1 cellular context compared by ENCODE assay signal in the genomic region with DNA sequence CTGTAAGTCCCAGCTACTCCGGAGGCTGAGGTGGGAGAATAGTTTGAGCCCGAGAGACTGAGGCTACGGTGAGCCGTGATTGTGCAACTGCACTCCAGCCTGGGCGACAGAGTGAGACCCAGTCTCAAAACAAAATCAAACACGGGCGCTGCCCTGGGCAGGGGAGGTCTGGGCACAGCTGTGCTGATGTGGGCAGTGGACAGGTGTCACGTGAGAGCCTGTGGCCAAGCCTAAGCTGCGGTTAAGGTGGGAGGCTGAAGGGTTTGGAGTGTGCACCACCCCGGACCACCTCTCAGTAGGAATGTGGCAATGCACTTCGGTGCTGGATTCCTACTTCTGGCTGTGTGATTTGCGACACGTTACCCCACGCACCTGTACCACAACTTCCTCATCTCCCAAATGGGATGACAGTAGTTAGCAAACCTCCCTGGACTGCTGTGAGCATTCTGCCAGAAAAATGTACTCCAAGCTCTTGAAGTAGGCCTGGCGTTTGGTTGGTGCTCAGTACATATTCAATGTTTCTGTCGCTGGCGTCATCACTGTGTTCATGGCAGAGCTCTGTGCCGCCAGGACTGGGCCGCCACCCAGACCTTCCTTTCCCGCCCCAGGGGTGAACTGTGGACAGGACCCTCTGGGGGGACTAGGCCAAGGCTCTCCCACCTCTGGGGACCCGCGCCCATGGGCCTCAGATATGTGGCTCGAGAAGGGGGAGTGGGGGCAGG.
A peak's percentile ranks its signal among the peaks of the same experiment; 100 is the strongest.
TF ChIP-seq lines count a peak whose summit lies in the region.

No MANE protein-coding gene starts in this region.

TF ChIP-seq in K562, 482 proteins besides CTCF, POLR2A, EP300 and RAD21 (continues in another document):
- TF ChIP-seq FOSL1 (tag; conservative IDR thresholded peaks at IDR 0.05) (no peak), SMAD2 (IDR thresholded peaks at IDR 0.05; ENCODE audit: low read depth, low read length) (0 out of 2 replicates have a peak, but pooled peaks have one; percentile 1), ZFP30 (CRISPR knock-in tag; IDR thresholded peaks at IDR 0.05; ENCODE audit: borderline replicate concordance) (no peak), ZNF324 (CRISPR knock-in tag; IDR thresholded peaks at IDR 0.05) (peak; percentile 51; the same call in 1 of the 2 replicates), ZNF408 (CRISPR knock-in tag; IDR thresholded peaks at IDR 0.05; ENCODE audit: low read depth) (0 out of 2 replicates have a peak, but pooled peaks have one; percentile 52), HIVEP1 (CRISPR knock-in tag; IDR thresholded peaks at IDR 0.05) (peak; percentile 9; the same call in 1 of the 2 replicates), ZNF696 (CRISPR knock-in tag; conservative IDR thresholded peaks at IDR 0.05) (0 out of 2 replicates have a peak, but pooled peaks have one; percentile 28), SUPT5H (IDR thresholded peaks at IDR 0.05) (no peak), ZNF57 (CRISPR knock-in tag; IDR thresholded peaks at IDR 0.05) (no peak; the same call in 1 of the 2 replicates), ZNF445 (CRISPR knock-in tag; IDR thresholded peaks at IDR 0.05; ENCODE audit: low read depth) (peak; percentile 66), E2F3 (CRISPR knock-in tag; IDR thresholded peaks at IDR 0.05) (no peak; the same call in 1 of the 2 replicates), BRD4 (IDR thresholded peaks at IDR 0.05) (no peak), ZNF699 (CRISPR knock-in tag; IDR thresholded peaks at IDR 0.05; ENCODE audit: insufficient replicate concordance) (no peak), NR2F6 (CRISPR knock-in tag; IDR thresholded peaks at IDR 0.05) (0 out of 2 replicates have a peak, but pooled peaks have one; percentile 8), IRF2 (CRISPR knock-in tag; IDR thresholded peaks at IDR 0.05) (no peak), MCM2 (IDR thresholded peaks at IDR 0.05; ENCODE audit: low read depth) (no peak), ZNF133 (CRISPR knock-in tag; IDR thresholded peaks at IDR 0.05) (peak; percentile 47; the same call in 1 of the 2 replicates), PYGO2 (tag; IDR thresholded peaks at IDR 0.05) (peak; percentile 48; the same call in 1 of the 2 replicates), NFXL1 (CRISPR knock-in tag; IDR thresholded peaks at IDR 0.05) (peak; percentile 45; the same call in 1 of the 2 replicates), GTF2E2 (tag; IDR thresholded peaks at IDR 0.05) (no peak), ETV6 (IDR thresholded peaks at IDR 0.05; ENCODE audit: borderline replicate concordance in 1 of 2, low read depth in 2 of 2, low read length in 1 of 2) (0 out of 4 replicates have a peak, but pooled peaks of 1 of the 2 experiments have one; percentile 6), ETV6 (CRISPR knock-in tag; IDR thresholded peaks at IDR 0.05; ENCODE audit: borderline replicate concordance) (no peak), POLR3A (IDR thresholded peaks at IDR 0.05; ENCODE audit: borderline replicate concordance, extremely low read depth, insufficient read depth, insufficient read length) (no peak), ZNF347 (CRISPR knock-in tag; IDR thresholded peaks at IDR 0.05; ENCODE audit: low read depth) (peak; percentile 24; the same call in 1 of the 2 replicates), CEBPB (tag; IDR thresholded peaks at IDR 0.05) (peak; percentile 91), MTF1 (CRISPR knock-in tag; IDR thresholded peaks at IDR 0.05; ENCODE audit: borderline replicate concordance) (no peak)
- TF ChIP-seq, protein P1, sequence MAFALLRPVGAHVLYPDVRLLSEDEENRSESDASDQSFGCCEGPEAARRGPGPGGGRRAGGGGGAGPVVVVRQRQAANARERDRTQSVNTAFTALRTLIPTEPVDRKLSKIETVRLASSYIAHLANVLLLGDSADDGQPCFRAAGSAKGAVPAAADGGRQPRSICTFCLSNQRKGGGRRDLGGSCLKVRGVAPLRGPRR (CRISPR knock-in tag; IDR thresholded peaks at IDR 0.05), result peak; percentile 68; the same call in 1 of the 2 replicates
- TF ChIP-seq, protein P2, sequence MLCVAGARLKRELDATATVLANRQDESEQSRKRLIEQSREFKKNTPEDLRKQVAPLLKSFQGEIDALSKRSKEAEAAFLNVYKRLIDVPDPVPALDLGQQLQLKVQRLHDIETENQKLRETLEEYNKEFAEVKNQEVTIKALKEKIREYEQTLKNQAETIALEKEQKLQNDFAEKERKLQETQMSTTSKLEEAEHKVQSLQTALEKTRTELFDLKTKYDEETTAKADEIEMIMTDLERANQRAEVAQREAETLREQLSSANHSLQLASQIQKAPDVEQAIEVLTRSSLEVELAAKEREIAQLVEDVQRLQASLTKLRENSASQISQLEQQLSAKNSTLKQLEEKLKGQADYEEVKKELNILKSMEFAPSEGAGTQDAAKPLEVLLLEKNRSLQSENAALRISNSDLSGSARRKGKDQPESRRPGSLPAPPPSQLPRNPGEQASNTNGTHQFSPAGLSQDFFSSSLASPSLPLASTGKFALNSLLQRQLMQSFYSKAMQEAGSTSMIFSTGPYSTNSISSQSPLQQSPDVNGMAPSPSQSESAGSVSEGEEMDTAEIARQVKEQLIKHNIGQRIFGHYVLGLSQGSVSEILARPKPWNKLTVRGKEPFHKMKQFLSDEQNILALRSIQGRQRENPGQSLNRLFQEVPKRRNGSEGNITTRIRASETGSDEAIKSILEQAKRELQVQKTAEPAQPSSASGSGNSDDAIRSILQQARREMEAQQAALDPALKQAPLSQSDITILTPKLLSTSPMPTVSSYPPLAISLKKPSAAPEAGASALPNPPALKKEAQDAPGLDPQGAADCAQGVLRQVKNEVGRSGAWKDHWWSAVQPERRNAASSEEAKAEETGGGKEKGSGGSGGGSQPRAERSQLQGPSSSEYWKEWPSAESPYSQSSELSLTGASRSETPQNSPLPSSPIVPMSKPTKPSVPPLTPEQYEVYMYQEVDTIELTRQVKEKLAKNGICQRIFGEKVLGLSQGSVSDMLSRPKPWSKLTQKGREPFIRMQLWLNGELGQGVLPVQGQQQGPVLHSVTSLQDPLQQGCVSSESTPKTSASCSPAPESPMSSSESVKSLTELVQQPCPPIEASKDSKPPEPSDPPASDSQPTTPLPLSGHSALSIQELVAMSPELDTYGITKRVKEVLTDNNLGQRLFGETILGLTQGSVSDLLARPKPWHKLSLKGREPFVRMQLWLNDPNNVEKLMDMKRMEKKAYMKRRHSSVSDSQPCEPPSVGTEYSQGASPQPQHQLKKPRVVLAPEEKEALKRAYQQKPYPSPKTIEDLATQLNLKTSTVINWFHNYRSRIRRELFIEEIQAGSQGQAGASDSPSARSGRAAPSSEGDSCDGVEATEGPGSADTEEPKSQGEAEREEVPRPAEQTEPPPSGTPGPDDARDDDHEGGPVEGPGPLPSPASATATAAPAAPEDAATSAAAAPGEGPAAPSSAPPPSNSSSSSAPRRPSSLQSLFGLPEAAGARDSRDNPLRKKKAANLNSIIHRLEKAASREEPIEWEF (CRISPR knock-in tag; IDR thresholded peaks at IDR 0.05), result no peak
- TF ChIP-seq, protein P3, sequence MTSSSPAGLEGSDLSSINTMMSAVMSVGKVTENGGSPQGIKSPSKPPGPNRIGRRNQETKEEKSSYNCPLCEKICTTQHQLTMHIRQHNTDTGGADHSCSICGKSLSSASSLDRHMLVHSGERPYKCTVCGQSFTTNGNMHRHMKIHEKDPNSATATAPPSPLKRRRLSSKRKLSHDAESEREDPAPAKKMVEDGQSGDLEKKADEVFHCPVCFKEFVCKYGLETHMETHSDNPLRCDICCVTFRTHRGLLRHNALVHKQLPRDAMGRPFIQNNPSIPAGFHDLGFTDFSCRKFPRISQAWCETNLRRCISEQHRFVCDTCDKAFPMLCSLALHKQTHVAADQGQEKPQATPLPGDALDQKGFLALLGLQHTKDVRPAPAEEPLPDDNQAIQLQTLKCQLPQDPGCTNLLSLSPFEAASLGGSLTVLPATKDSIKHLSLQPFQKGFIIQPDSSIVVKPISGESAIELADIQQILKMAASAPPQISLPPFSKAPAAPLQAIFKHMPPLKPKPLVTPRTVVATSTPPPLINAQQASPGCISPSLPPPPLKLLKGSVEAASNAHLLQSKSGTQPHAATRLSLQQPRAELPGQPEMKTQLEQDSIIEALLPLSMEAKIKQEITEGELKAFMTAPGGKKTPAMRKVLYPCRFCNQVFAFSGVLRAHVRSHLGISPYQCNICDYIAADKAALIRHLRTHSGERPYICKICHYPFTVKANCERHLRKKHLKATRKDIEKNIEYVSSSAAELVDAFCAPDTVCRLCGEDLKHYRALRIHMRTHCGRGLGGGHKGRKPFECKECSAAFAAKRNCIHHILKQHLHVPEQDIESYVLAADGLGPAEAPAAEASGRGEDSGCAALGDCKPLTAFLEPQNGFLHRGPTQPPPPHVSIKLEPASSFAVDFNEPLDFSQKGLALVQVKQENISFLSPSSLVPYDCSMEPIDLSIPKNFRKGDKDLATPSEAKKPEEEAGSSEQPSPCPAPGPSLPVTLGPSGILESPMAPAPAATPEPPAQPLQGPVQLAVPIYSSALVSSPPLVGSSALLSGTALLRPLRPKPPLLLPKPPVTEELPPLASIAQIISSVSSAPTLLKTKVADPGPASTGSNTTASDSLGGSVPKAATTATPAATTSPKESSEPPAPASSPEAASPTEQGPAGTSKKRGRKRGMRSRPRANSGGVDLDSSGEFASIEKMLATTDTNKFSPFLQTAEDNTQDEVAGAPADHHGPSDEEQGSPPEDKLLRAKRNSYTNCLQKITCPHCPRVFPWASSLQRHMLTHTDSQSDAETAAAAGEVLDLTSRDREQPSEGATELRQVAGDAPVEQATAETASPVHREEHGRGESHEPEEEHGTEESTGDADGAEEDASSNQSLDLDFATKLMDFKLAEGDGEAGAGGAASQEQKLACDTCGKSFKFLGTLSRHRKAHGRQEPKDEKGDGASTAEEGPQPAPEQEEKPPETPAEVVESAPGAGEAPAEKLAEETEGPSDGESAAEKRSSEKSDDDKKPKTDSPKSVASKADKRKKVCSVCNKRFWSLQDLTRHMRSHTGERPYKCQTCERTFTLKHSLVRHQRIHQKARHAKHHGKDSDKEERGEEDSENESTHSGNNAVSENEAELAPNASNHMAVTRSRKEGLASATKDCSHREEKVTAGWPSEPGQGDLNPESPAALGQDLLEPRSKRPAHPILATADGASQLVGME (CRISPR knock-in tag; IDR thresholded peaks at IDR 0.05), result 0 out of 2 replicates have a peak, but pooled peaks have one; percentile 1
- TF ChIP-seq, protein P4, sequence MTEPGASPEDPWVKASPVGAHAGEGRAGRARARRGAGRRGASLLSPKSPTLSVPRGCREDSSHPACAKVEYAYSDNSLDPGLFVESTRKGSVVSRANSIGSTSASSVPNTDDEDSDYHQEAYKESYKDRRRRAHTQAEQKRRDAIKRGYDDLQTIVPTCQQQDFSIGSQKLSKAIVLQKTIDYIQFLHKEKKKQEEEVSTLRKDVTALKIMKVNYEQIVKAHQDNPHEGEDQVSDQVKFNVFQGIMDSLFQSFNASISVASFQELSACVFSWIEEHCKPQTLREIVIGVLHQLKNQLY (CRISPR knock-in tag; conservative IDR thresholded peaks at IDR 0.05), result 0 out of 4 replicates have a peak, but pooled peaks of 1 of the 2 experiments have one; percentile 34
- TF ChIP-seq, protein P5, sequence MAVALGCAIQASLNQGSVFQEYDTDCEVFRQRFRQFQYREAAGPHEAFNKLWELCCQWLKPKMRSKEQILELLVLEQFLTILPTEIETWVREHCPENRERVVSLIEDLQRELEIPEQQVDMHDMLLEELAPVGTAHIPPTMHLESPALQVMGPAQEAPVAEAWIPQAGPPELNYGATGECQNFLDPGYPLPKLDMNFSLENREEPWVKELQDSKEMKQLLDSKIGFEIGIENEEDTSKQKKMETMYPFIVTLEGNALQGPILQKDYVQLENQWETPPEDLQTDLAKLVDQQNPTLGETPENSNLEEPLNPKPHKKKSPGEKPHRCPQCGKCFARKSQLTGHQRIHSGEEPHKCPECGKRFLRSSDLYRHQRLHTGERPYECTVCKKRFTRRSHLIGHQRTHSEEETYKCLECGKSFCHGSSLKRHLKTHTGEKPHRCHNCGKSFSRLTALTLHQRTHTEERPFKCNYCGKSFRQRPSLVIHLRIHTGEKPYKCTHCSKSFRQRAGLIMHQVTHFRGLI (CRISPR knock-in tag; IDR thresholded peaks at IDR 0.05), result peak; percentile 43; the same call in 1 of the 2 replicates
- TF ChIP-seq, protein P6, sequence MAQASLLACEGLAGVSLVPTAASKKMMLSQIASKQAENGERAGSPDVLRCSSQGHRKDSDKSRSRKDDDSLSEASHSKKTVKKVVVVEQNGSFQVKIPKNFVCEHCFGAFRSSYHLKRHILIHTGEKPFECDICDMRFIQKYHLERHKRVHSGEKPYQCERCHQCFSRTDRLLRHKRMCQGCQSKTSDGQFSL (CRISPR knock-in tag; IDR thresholded peaks at IDR 0.05), result no peak
- TF ChIP-seq, protein P6 (tag; IDR thresholded peaks at IDR 0.05), result peak in 1 of 2 experiments; percentile 69; a peak in 1 of 4 replicates
- TF ChIP-seq, protein P7, sequence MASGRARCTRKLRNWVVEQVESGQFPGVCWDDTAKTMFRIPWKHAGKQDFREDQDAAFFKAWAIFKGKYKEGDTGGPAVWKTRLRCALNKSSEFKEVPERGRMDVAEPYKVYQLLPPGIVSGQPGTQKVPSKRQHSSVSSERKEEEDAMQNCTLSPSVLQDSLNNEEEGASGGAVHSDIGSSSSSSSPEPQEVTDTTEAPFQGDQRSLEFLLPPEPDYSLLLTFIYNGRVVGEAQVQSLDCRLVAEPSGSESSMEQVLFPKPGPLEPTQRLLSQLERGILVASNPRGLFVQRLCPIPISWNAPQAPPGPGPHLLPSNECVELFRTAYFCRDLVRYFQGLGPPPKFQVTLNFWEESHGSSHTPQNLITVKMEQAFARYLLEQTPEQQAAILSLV (tag; IDR thresholded peaks at IDR 0.05), result peak; percentile 34; the same call in 1 of the 2 replicates
- TF ChIP-seq, protein P8, sequence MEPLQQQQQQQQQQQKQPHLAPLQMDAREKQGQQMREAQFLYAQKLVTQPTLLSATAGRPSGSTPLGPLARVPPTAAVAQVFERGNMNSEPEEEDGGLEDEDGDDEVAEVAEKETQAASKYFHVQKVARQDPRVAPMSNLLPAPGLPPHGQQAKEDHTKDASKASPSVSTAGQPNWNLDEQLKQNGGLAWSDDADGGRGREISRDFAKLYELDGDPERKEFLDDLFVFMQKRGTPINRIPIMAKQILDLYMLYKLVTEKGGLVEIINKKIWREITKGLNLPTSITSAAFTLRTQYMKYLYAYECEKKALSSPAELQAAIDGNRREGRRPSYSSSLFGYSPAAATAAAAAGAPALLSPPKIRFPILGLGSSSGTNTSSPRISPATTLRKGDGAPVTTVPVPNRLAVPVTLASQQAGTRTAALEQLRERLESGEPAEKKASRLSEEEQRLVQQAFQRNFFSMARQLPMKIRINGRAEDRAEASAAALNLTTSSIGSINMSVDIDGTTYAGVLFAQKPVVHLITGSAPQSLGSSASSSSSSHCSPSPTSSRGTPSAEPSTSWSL (CRISPR knock-in tag; IDR thresholded peaks at IDR 0.05; ENCODE audit: borderline replicate concordance), result peak; percentile 53; the same call in 1 of the 2 replicates
- TF ChIP-seq, protein P9, sequence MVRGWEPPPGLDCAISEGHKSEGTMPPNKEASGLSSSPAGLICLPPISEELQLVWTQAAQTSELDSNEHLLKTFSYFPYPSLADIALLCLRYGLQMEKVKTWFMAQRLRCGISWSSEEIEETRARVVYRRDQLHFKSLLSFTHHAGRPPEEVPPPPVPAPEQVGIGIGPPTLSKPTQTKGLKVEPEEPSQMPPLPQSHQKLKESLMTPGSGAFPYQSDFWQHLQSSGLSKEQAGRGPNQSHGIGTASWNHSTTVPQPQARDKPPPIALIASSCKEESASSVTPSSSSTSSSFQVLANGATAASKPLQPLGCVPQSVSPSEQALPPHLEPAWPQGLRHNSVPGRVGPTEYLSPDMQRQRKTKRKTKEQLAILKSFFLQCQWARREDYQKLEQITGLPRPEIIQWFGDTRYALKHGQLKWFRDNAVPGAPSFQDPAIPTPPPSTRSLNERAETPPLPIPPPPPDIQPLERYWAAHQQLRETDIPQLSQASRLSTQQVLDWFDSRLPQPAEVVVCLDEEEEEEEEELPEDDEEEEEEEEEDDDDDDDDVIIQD (CRISPR knock-in tag; IDR thresholded peaks at IDR 0.05), result peak; percentile 83; the same call in 1 of the 2 replicates
